In genomic region chr20:32945710-32946221, GRCh38 we compare ENCODE assay signal across 10 cellular contexts. TPM values are rescaled to one million over a fixed set of nuclear protein-coding genes. Genes with fewer than 3 reads are reported as not detected.
DNase-seq lines count a peak whose midpoint lies in the region; ATAC-seq and TF ChIP-seq lines count a peak whose summit lies in the region.
"Had no signal": no experiment of that assay in that cellular context is flagged by ENCODE, and none has a peak within 500 bp of the region (broad histone marks: within the 10 kb centered on the region; RNA-seq: fewer than 3 reads in every experiment).

No MANE protein-coding gene starts in this region.

- ATAC-seq in GM21526 (IDR thresholded peaks at IDR 0.05; ENCODE audit: low FRiP score, unreplicated experiment): no peak
- ATAC-seq in gastroesophageal sphincter: no peak

- TF ChIP-seq EP300 in gastroesophageal sphincter (IDR thresholded peaks at IDR 0.05) (no peak), suprapubic skin (IDR thresholded peaks at IDR 0.05) (no peak)

- H3K36me3 ChIP-seq in gastroesophageal sphincter (no peaks in the 10 kb centered on the region), suprapubic skin (no peaks in the 10 kb centered on the region)

- TF ChIP-seq POLR2A in gastroesophageal sphincter (IDR thresholded peaks at IDR 0.05) (no peak), suprapubic skin (IDR thresholded peaks at IDR 0.05) (no peak)

- peaks cover 0 to 30% (median 0%) of the 10 kb centered on the region in 3 donors for H3K9me3 ChIP-seq in gastroesophageal sphincter
- no peaks in the 10 kb centered on the region for H3K9me3 ChIP-seq in suprapubic skin

- H3K4me1 ChIP-seq in gastroesophageal sphincter (no peaks in the 10 kb centered on the region), suprapubic skin (no peaks in the 10 kb centered on the region)

- TF ChIP-seq CTCF in WI38 (IDR thresholded peaks at IDR 0.05; ENCODE audit: low read depth, low read length) (peak; percentile 64), gastroesophageal sphincter (IDR thresholded peaks at IDR 0.05) (peak in 1 of 4 experiments; percentile 26), suprapubic skin (IDR thresholded peaks at IDR 0.05) (peak in 1 of 2 donors; percentile 44)

- H3K4me3 ChIP-seq in WI38 (ENCODE audit: low read depth, low read length): no peak overlapping the region
- no peak overlapping the region for H3K4me3 ChIP-seq in gastroesophageal sphincter
- H3K4me3 ChIP-seq in suprapubic skin: no peak overlapping the region

- DNase-seq in GM03348 (ENCODE audit: low spot score) (peak; percentile 52), LHCN-M2 (ENCODE audit: low read depth) (peak; percentile 13), iPS DF 19.7 (ENCODE audit: low read depth, low spot score) (peak; percentile 5), suprapubic skin (ENCODE audit: low spot score in 2 of 2) (no peak)
- DNase-seq in effector CD8-positive, alpha-beta T cell (lab: John Stamatoyannopoulos, UW): no peak

- WGBS in gastroesophageal sphincter (ENCODE audit: low coverage in 1 of 2), 2 donors: 26 to 51% methylated on average over 4 of the region's 4 CpGs
- 39% methylated on average over 4 of the region's 4 CpGs for WGBS in suprapubic skin

- H3K27ac ChIP-seq in gastroesophageal sphincter (no peak overlapping the region), suprapubic skin (no peak overlapping the region)

- peaks cover 24% of the 10 kb centered on the region for H3K27me3 ChIP-seq in gastroesophageal sphincter
- peaks cover under 1% of the 10 kb centered on the region for H3K27me3 ChIP-seq in suprapubic skin

RNA-seq across cellular contexts. Expression of gene SUN5, which starts 58.5 kb away (rescaled TPM):
- not detected in 2 replicates for total RNA-seq in LHCN-M2 (2014; rRNA removed)
- polyA plus RNA-seq in LHCN-M2 (2012): not detected
- total RNA-seq in gastroesophageal sphincter: not detected
- not detected for total RNA-seq in suprapubic skin
- total RNA-seq: skeletal muscle tissue; T-helper 2 cell treated with Interferon-gamma antibody and Interleukin-4, amounts not matched to agents 100 ng/mL and 5 ng/mL, for 36 hours had no signal

Comparison
In these comparisons a context has a peak if more than half of its experiments do, and no peak if none do; other contexts are left out.
1. DNase-seq: peak in GM03348 (single experiment), LHCN-M2 (single experiment) and iPS DF 19.7 (single experiment); none in effector CD8-positive, alpha-beta T cell (single experiment) and suprapubic skin (0 of 2).